13 cellular contexts compared by ENCODE assay signal in genomic region chr7:94649313-94649924, GRCh38. TPM values are rescaled to one million over a fixed set of nuclear protein-coding genes. Genes with fewer than 3 reads are reported as not detected.
A peak's percentile ranks its signal among the peaks of the same experiment; 100 is the strongest.
DNase-seq lines count a peak whose midpoint lies in the region; ATAC-seq and TF ChIP-seq lines count a peak whose summit lies in the region.
"Had no signal": no experiment of that assay in that cellular context is flagged by ENCODE, and none has a peak within 500 bp of the region (broad histone marks: within the 10 kb centered on the region; RNA-seq: fewer than 3 reads in every experiment).

No MANE protein-coding gene starts in this region.

- no peak for DNase-seq in hepatocyte (ENCODE audit: low spot score)
- no peak for DNase-seq in activated T-cell treated with anti-CD3 and anti-CD28 coated beads, Interleukin-2, amount 50 U/mL, for 24 hours
- DNase-seq in HUDEP-2 (lab: John Stamatoyannopoulos, UW; ENCODE audit: unreplicated experiment in 76 of 76) = no peak
- DNase-seq in caudate nucleus (lab: John Stamatoyannopoulos, UW) = no peak
- no peak for DNase-seq in SW480 (ENCODE audit: low spot score)
- DNase-seq: activated CD4-positive, alpha-beta T cell treated with anti-CD3 and anti-CD28 coated beads for 4 hours; body of pancreas; heart left ventricle had no signal

- H2AFZ ChIP-seq in hepatocyte = no peak overlapping the region

- ATAC-seq in GM18519 (IDR thresholded peaks at IDR 0.05; ENCODE audit: low FRiP score, unreplicated experiment) (peak; percentile 92), GM21619 (IDR thresholded peaks at IDR 0.05; ENCODE audit: unreplicated experiment) (peak; percentile 70), HG03520 (IDR thresholded peaks at IDR 0.05; ENCODE audit: unreplicated experiment) (peak; percentile 70)
- ATAC-seq: body of pancreas; heart left ventricle; natural killer cell treated with Interleukin-12 subunit alpha and Interleukin-12 subunit beta and Interleukin-15 and Interleukin-18, amount 100 ng/mL, for 72 hours; Panc1 had no signal

- H3K36me3 ChIP-seq in hepatocyte (replicated peaks; ENCODE audit: insufficient read depth, low read depth) = no peaks in the 10 kb centered on the region
- H3K36me3 ChIP-seq: heart left ventricle had no signal

- H3K79me2 ChIP-seq in hepatocyte = peaks cover 97% of the 10 kb centered on the region

- peak overlapping the region; percentile 65 for H3K4me2 ChIP-seq in hepatocyte

- H3K27ac ChIP-seq in hepatocyte = peak overlapping the region; percentile 8
- no peak overlapping the region for H3K27ac ChIP-seq in caudate nucleus (ENCODE audit: low read depth, low read length)
- H3K27ac ChIP-seq: body of pancreas had no signal

- H3K4me1 Mint-ChIP-seq in activated T-cell treated with anti-CD3 and anti-CD28 coated beads, Interleukin-2, amount 50 U/mL, for 24 hours (ENCODE audit: low read depth) = no peaks in the 10 kb centered on the region

- H3K27me3 ChIP-seq in hepatocyte = no peaks in the 10 kb centered on the region

- H3K36me3 Mint-ChIP-seq in activated T-cell treated with anti-CD3 and anti-CD28 coated beads, Interleukin-2, amount 50 U/mL, for 24 hours (ENCODE audit: low read depth) = no peaks in the 10 kb centered on the region
- H3K36me3 Mint-ChIP-seq: natural killer cell treated with Interleukin-12 subunit alpha and Interleukin-12 subunit beta and Interleukin-15 and Interleukin-18, amount 100 ng/mL, for 72 hours had no signal

- no peak for TF ChIP-seq CTCF in hepatocyte (IDR thresholded peaks at IDR 0.05; ENCODE audit: poor library complexity)

- no peaks in the 10 kb centered on the region for H3K9me3 ChIP-seq in hepatocyte (ENCODE audit: low read depth)
- H3K9me3 ChIP-seq: body of pancreas, heart left ventricle had no signal

- H3K27me3 Mint-ChIP-seq in activated T-cell treated with anti-CD3 and anti-CD28 coated beads, Interleukin-2, amount 50 U/mL, for 24 hours = peaks cover 67% of the 10 kb centered on the region

- 59% methylated on average over 4 of the region's 4 CpGs for WGBS in hepatocyte (ENCODE audit: low lambda C conversion rate, missing lambda C conversion rate)

- H3K9me3 Mint-ChIP-seq in activated T-cell treated with anti-CD3 and anti-CD28 coated beads, Interleukin-2, amount 50 U/mL, for 24 hours = no peaks in the 10 kb centered on the region
- H3K9me3 Mint-ChIP-seq: natural killer cell treated with Interleukin-12 subunit alpha and Interleukin-12 subunit beta and Interleukin-15 and Interleukin-18, amount 100 ng/mL, for 72 hours had no signal

- H3K4me1 ChIP-seq in hepatocyte (ENCODE audit: insufficient read depth) = peaks cover 31% of the 10 kb centered on the region
- H3K4me1 ChIP-seq: body of pancreas had no signal

- H4K20me1 ChIP-seq in hepatocyte (ENCODE audit: insufficient read depth, poor library complexity, severe bottlenecking) = no peaks in the 10 kb centered on the region

- H3K4me3 ChIP-seq in hepatocyte = no peak overlapping the region
- H3K4me3 ChIP-seq: body of pancreas had no signal

- H3K9me2 ChIP-seq in hepatocyte (replicated peaks; ENCODE audit: insufficient read depth) = no peaks in the 10 kb centered on the region

- H3K27ac Mint-ChIP-seq in activated T-cell treated with anti-CD3 and anti-CD28 coated beads, Interleukin-2, amount 50 U/mL, for 24 hours = no peak overlapping the region
- H3K27ac Mint-ChIP-seq: natural killer cell treated with Interleukin-12 subunit alpha and Interleukin-12 subunit beta and Interleukin-15 and Interleukin-18, amount 100 ng/mL, for 72 hours had no signal

- no peak overlapping the region for H3K4me3 Mint-ChIP-seq in activated T-cell treated with anti-CD3 and anti-CD28 coated beads, Interleukin-2, amount 50 U/mL, for 24 hours
- H3K4me3 Mint-ChIP-seq: natural killer cell treated with Interleukin-12 subunit alpha and Interleukin-12 subunit beta and Interleukin-15 and Interleukin-18, amount 100 ng/mL, for 72 hours had no signal

RNA-seq across cellular contexts. Expression of gene SGCE, which starts 6.5 kb away (rescaled TPM):
- total RNA-seq in hepatocyte = 64.5 and 77.6 TPM in 2 replicates
- polyA plus RNA-seq in hepatocyte = 98.4 and 114 TPM in 2 replicates
